Comparison of ENCODE assay signal across 8 cellular contexts in the genomic region with DNA sequence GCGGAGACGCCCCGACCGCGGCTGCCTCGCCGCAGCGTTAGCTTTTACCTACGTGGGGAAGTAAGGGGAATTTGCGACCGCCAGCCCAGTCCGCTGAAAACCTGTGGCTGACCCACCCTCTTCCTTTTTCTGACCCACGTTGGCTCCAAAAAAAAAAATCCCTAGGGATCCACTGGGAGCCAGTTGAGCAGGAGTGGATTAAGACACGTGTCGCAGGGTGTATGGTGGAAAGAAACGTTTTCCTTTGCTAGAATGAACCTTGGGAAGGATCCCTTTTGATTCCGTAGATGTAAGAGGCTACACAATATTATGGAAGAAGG. TPM values are rescaled to one million over a fixed set of nuclear protein-coding genes. Genes with fewer than 3 reads are reported as not detected.
DNase-seq lines count a peak whose midpoint lies in the region; ATAC-seq lines count a peak whose summit lies in the region.

No MANE protein-coding gene starts in this region.

- H3K4me1 Mint-ChIP-seq in activated T-cell treated with anti-CD3 and anti-CD28 coated beads, Interleukin-2, amount 50 U/mL, for 72 hours (ENCODE audit: low read depth) = peaks cover 31% of the 10 kb centered on the region
- H3K4me1 Mint-ChIP-seq in naive thymus-derived CD4-positive, alpha-beta T cell = peaks cover 20 to 56% (median 46%) of the 10 kb centered on the region in 7 donors

- H3K9ac ChIP-seq in duodenal mucosa (ENCODE audit: low read depth in 1 of 2, low read length in 2 of 2) = peak overlapping the region; percentile 90 to 100

- H3K27me3 ChIP-seq in duodenal mucosa (ENCODE audit: control insufficient read depth in 1 of 2, insufficient read depth in 2 of 2, low read length in 2 of 2) = no peaks in the 10 kb centered on the region
- no peaks in the 10 kb centered on the region for H3K27me3 ChIP-seq in naive thymus-derived CD4-positive, alpha-beta T cell (ENCODE audit: control insufficient read depth in 2 of 2, insufficient read depth in 2 of 2, low read length in 2 of 2)

- H3K9me3 Mint-ChIP-seq in activated T-cell treated with anti-CD3 and anti-CD28 coated beads, Interleukin-2, amount 50 U/mL, for 72 hours = no peaks in the 10 kb centered on the region
- H3K9me3 Mint-ChIP-seq in naive thymus-derived CD4-positive, alpha-beta T cell = no peaks in the 10 kb centered on the region

- intact Hi-C loops in naive thymus-derived CD4-positive, alpha-beta T cell (cut with micrococcal nuclease) = no loop called here

- no peaks in the 10 kb centered on the region for H3K27me3 Mint-ChIP-seq in activated T-cell treated with anti-CD3 and anti-CD28 coated beads, Interleukin-2, amount 50 U/mL, for 72 hours (ENCODE audit: low read depth)
- peaks cover 0 to 2% (median 0%) of the 10 kb centered on the region in 5 donors for H3K27me3 Mint-ChIP-seq in naive thymus-derived CD4-positive, alpha-beta T cell

- DNase-seq in activated T-cell treated with anti-CD3 and anti-CD28 coated beads, Interleukin-2, amount 50 U/mL, for 72 hours = no peak
- no peak for DNase-seq in activated T-cell treated with anti-CD3 and anti-CD28 coated beads for 4 hours
- peak; percentile 27 for DNase-seq in NCI-H446 treated with DMSO at 0.1 percent for 48 hours (lab: John Stamatoyannopoulos, UW)
- DNase-seq in naive thymus-derived CD4-positive, alpha-beta T cell = peak in 3 of 9 donors; percentile 22 to 41 (median 33)
- DNase-seq in KBM-7 = no peak
- no peak for DNase-seq in SHP77 treated with DMSO at 0.1 percent for 48 hours (lab: John Stamatoyannopoulos, UW)
- no peak for DNase-seq in effector CD4-positive, alpha-beta T cell

- peak overlapping the region; percentile 98 to 99 for H3K4me3 Mint-ChIP-seq in activated T-cell treated with anti-CD3 and anti-CD28 coated beads, Interleukin-2, amount 50 U/mL, for 72 hours
- H3K4me3 Mint-ChIP-seq in naive thymus-derived CD4-positive, alpha-beta T cell = peak overlapping the region; percentile 98 to 100 (median 99)

- no peaks in the 10 kb centered on the region for H3K36me3 ChIP-seq in duodenal mucosa (ENCODE audit: control insufficient read depth in 1 of 2, insufficient read depth in 2 of 2, low read length in 2 of 2)
- peaks cover 0 to 10% (median 0%) of the 10 kb centered on the region in 3 experiments for H3K36me3 ChIP-seq in naive thymus-derived CD4-positive, alpha-beta T cell (ENCODE audit: control insufficient read depth in 2 of 3, insufficient read depth in 3 of 3, low read length in 3 of 3)

- ATAC-seq in activated T-cell treated with anti-CD3 and anti-CD28 coated beads, Interleukin-2, amount 50 U/mL, for 72 hours (replicated peaks in 1 of 2) = no peak
- ATAC-seq in naive thymus-derived CD4-positive, alpha-beta T cell = no peak

- CTCF ChIA-PET in naive thymus-derived CD4-positive, alpha-beta T cell (lab: Charles Lee) = no interaction called here

- H3K4me3 ChIP-seq in duodenal mucosa (ENCODE audit: low read depth in 1 of 2, low read length in 2 of 2) = peak overlapping the region; percentile 96 to 100
- peak overlapping the region; percentile 99 for H3K4me3 ChIP-seq in naive thymus-derived CD4-positive, alpha-beta T cell (ENCODE audit: low read length)

- in situ Hi-C loops in KBM-7 (cut with MboI; ENCODE audit: low pct_unique_long_range_greater_than_20kb, low sequenced_read_pairs) = no loop called here

- H3K27ac Mint-ChIP-seq in activated T-cell treated with anti-CD3 and anti-CD28 coated beads, Interleukin-2, amount 50 U/mL, for 72 hours = peak overlapping the region; percentile 99
- H3K27ac Mint-ChIP-seq in naive thymus-derived CD4-positive, alpha-beta T cell = peak overlapping the region in 7 of 9 donors; percentile 59 to 98 (median 95)

- POLR2A ChIA-PET in naive thymus-derived CD4-positive, alpha-beta T cell (lab: Charles Lee) = interaction anchor here (0.6 to 3.5 kb wide), 4 partner anchors 10 to 30 kb away, joined by 3 to 22 read pairs (median 3); a partner anchor contains a TSS

- H3K4me1 ChIP-seq in duodenal mucosa (ENCODE audit: control insufficient read depth in 1 of 2, insufficient read depth in 2 of 2, low read length in 2 of 2) = peaks cover 16 to 17% of the 10 kb centered on the region in 2 donors
- peaks cover 12 to 15% of the 10 kb centered on the region in 2 donors for H3K4me1 ChIP-seq in naive thymus-derived CD4-positive, alpha-beta T cell (ENCODE audit: control insufficient read depth in 2 of 2, insufficient read depth in 2 of 2, low read length in 2 of 2)

- peak overlapping the region; percentile 85 for H3K27ac ChIP-seq in duodenal mucosa (ENCODE audit: low read depth, low read length)
- peak overlapping the region; percentile 84 for H3K27ac ChIP-seq in naive thymus-derived CD4-positive, alpha-beta T cell (ENCODE audit: low read depth, low read length)

- H3K9me3 ChIP-seq in duodenal mucosa (ENCODE audit: control insufficient read depth in 1 of 2, low read length in 2 of 2) = no peaks in the 10 kb centered on the region
- no peaks in the 10 kb centered on the region for H3K9me3 ChIP-seq in naive thymus-derived CD4-positive, alpha-beta T cell (ENCODE audit: control insufficient read depth in 2 of 3, low read length in 3 of 3)

- peaks cover 6 to 9% of the 10 kb centered on the region in 2 donors for H3K36me3 Mint-ChIP-seq in activated T-cell treated with anti-CD3 and anti-CD28 coated beads, Interleukin-2, amount 50 U/mL, for 72 hours (ENCODE audit: insufficient read depth in 2 of 2)
- peaks cover 0 to 16% (median 4%) of the 10 kb centered on the region in 5 donors for H3K36me3 Mint-ChIP-seq in naive thymus-derived CD4-positive, alpha-beta T cell

RNA-seq across cellular contexts. Expression of a gene that starts 0.6 kb away (rescaled TPM):
- 10 to 100 TPM; 52.0 to 56.9 TPM for total RNA-seq in activated T-cell treated with anti-CD3 and anti-CD28 coated beads, Interleukin-2, amount 50 U/mL, for 72 hours
- 10 to 100 TPM; 47.5 to 87.6 (median 62.9) TPM for total RNA-seq in naive thymus-derived CD4-positive, alpha-beta T cell
- 10 to 100 TPM; 11.5 to 12.8 TPM for polyA plus RNA-seq in naive thymus-derived CD4-positive, alpha-beta T cell

RNA-seq across cellular contexts. Expression of a gene that starts 29.9 kb away (rescaled TPM):
- 10 to 100 TPM; 18.9 to 20.4 TPM for total RNA-seq in activated T-cell treated with anti-CD3 and anti-CD28 coated beads, Interleukin-2, amount 50 U/mL, for 72 hours
- total RNA-seq in naive thymus-derived CD4-positive, alpha-beta T cell = 10 to 100 TPM in 1 of 5 experiments, 1 to 10 TPM in 4; 3.3 to 20.8 (median 5.1) TPM
- polyA plus RNA-seq in naive thymus-derived CD4-positive, alpha-beta T cell = 1 to 10 TPM; 4.5 to 7.6 TPM

RNA-seq across cellular contexts. Expression of a gene that starts 50.1 kb away (rescaled TPM):
- total RNA-seq in activated T-cell treated with anti-CD3 and anti-CD28 coated beads, Interleukin-2, amount 50 U/mL, for 72 hours = not detected
- total RNA-seq in naive thymus-derived CD4-positive, alpha-beta T cell = 1 to 10 TPM in 3 of 5 experiments, not detected in 2; 1.0 to 1.3 (median 1.3) TPM
- polyA plus RNA-seq in naive thymus-derived CD4-positive, alpha-beta T cell = under 1 TPM; 0.14 to 0.34 TPM
